Comparison of ENCODE assay signal across 10 cellular contexts in the genomic region with DNA sequence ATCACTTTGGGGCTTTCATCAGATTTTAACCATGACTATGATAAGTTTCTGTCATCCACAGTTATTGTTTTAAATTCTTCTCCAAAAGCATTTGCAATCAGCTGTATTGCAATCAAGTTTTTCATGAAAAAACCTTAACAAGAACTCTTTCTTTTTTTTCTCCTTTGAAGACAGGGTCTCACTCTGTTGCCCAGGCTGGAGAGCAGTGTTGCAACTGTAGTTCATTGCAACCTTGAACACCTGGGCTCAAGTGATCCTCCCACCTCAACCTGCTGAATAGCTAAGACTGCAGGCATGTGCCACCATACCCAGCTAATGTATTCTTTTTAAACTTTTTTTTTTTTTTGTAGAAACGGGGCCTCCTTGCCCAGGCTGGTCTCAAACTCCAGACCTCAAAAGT. TPM values are rescaled to one million over a fixed set of nuclear protein-coding genes. Genes with fewer than 3 reads are reported as not detected.
"Had no signal": no experiment of that assay in that cellular context is flagged by ENCODE, and none has a peak within 500 bp of the region (broad histone marks: within the 10 kb centered on the region; RNA-seq: fewer than 3 reads in every experiment).

No MANE protein-coding gene starts in this region.

- H3K4me1 Mint-ChIP-seq: IgD-negative memory B cell had no signal

- ATAC-seq: K562 had no signal

- FAIRE-seq: HTR-8/SVneo, K562 had no signal

- H3K27ac ChIP-seq: HL-60, KMS-11 had no signal

- H3K27me3 Mint-ChIP-seq: IgD-negative memory B cell had no signal

- H3K4me3 ChIP-seq: K562 had no signal

- H3K27ac Mint-ChIP-seq: IgD-negative memory B cell had no signal

- DNase-seq: IMR-90, KBM-7, KG1 had no signal

- H3K4me3 Mint-ChIP-seq: IgD-negative memory B cell had no signal

- H3K9ac ChIP-seq: KMS-11 had no signal

- H3K4me2 ChIP-seq: KMS-11 had no signal

RNA-seq across cellular contexts. Expression of a gene that starts 45.5 kb away (rescaled TPM):
- total RNA-seq: HT-29, HT1080, IMR-90, K562 had no signal
- polyA plus RNA-seq: IgD-negative memory B cell, K562 had no signal
